ENCODE assay signal across 21 cellular contexts in genomic region chr22:23268139-23268712, GRCh38.
DNase-seq lines count a peak whose midpoint lies in the region; ATAC-seq, FAIRE-seq and TF ChIP-seq lines count a peak whose summit lies in the region.
"Had no signal": no experiment of that assay in that cellular context is flagged by ENCODE, and none has a peak within 500 bp of the region (broad histone marks: within the 10 kb centered on the region; RNA-seq: fewer than 3 reads in every experiment).

No MANE protein-coding gene starts in this region.

- H3K4me1 ChIP-seq in GM12878 (ENCODE audit: control insufficient read depth, insufficient read depth, low read length) (peaks cover 33% of the 10 kb centered on the region), mammary epithelial cell (ENCODE audit: insufficient read depth, low read length) (peaks cover 3% of the 10 kb centered on the region)

- in situ Hi-C loops in GM12878 (cut with MboI) (no loop called here), mammary epithelial cell (cut with MboI; ENCODE audit: low sequenced_read_pairs in 2 of 2) (no loop called here)

- TF ChIP-seq EP300 in GM12878 (IDR thresholded peaks at IDR 0.05; ENCODE audit: borderline replicate concordance in 1 of 2, control insufficient read depth in 1 of 2, low read depth in 2 of 2, low read length in 2 of 2) = no peak

- dilution Hi-C loops in mammary epithelial cell (cut with HindIII; ENCODE audit: low sequenced_read_pairs) = no loop called here

- RAD21 ChIA-PET in GM12878 (lab: Charles Lee; ENCODE audit: unreplicated experiment) = no interaction called here

- FAIRE-seq in GM12878 (lab: Jason Lieb, UNC) = no peak

- no peaks in the 10 kb centered on the region for H3K9me3 ChIP-seq in GM12878 (replicated peaks; ENCODE audit: control insufficient read depth, insufficient read depth, low read length)
- H3K9me3 ChIP-seq in mammary epithelial cell (replicated peaks; ENCODE audit: insufficient read depth, low read length) = no peaks in the 10 kb centered on the region
- H3K9me3 ChIP-seq: mucosa of descending colon, spleen, tibial artery had no signal

- BruUV-seq in GM12878 (replicated peaks; lab: Mats Ljungman, UMichigan) = no TSS peak
- no TSS peak for BruUV-seq in mammary epithelial cell (replicated peaks; lab: Mats Ljungman, UMichigan)

- H3K36me3 ChIP-seq in GM12878 (ENCODE audit: control insufficient read depth in 2 of 2, insufficient read depth in 2 of 2, low read length in 1 of 2) = peaks cover 6 to 31% of the 10 kb centered on the region in 2 experiments; a peak in 3 of 4 replicates
- H3K36me3 ChIP-seq in mammary epithelial cell (ENCODE audit: insufficient read depth, low read length) = peaks cover 8% of the 10 kb centered on the region

- H3K4me3 ChIP-seq in GM12878 (no peak overlapping the region), mammary epithelial cell (replicated peaks in 1 of 3; ENCODE audit: insufficient read depth in 1 of 3, low read depth in 2 of 3, low read length in 3 of 3) (no peak overlapping the region)
- H3K4me3 ChIP-seq: mucosa of descending colon, spleen, tibial artery had no signal

- POLR2A ChIA-PET in GM12878 (lab: Charles Lee) = no interaction called here

- CTCF ChIA-PET in GM12878 (lab: Yijun Ruan, JAX) = interaction anchor here (1.7 kb wide), 1 partner anchor 14 kb away, joined by 4 read pairs; no protein-coding TSS in a partner anchor
- CTCF ChIA-PET in mammary epithelial cell (lab: Charles Lee; ENCODE audit: low non-redundant PET) = no interaction called here

- ATAC-seq in GM12878 = no peak
- no peak for ATAC-seq in GM18907 (IDR thresholded peaks at IDR 0.05; ENCODE audit: unreplicated experiment)
- ATAC-seq: mucosa of descending colon; SK-N-SH treated with all-trans-retinoic acid at 6 μM for 48 hours; stimulated activated naive CD8-positive, alpha-beta T cell treated with anti-CD3 and anti-CD28 coated beads, Interleukin-15, Interleukin-2, amounts not matched to agents 100 U/mL and 50 U/mL, for 24 hours had no signal

- SMC1A ChIA-PET in GM12878 (lab: Charles Lee; ENCODE audit: uncharacterized antibody, unreplicated experiment) = no interaction called here

- DNase-seq in DMS79 (lab: John Stamatoyannopoulos, UW) (peak; percentile 29), NAMALWA (ENCODE audit: low spot score) (peak; percentile 67), GM12878 (ENCODE audit: low read depth, low spot score) (no peak), middle frontal gyrus (ENCODE audit: extremely low spot score, low spot score) (peak; percentile 22), mammary epithelial cell (no peak)
- no peak for DNase-seq in activated CD4-positive, alpha-beta T cell treated with anti-CD3 and anti-CD28 coated beads, Interleukin-2, amount 50 U/mL, for 48 hours
- DNase-seq: activated CD4-positive, CD25-positive, alpha-beta regulatory T cell; activated T-cell treated with anti-CD3 and anti-CD28 coated beads, Interleukin-2, amount 50 U/mL, for 48 hours; aorta; CD8-positive, alpha-beta memory T cell; H7; mucosa of descending colon; NCI-H1092; NCI-H2029; retina; spleen; stimulated activated CD4-positive, alpha-beta T cell treated with anti-CD3 and anti-CD28 coated beads, Interleukin-4, amount 100 ng/mL, for 24 hours; stimulated activated naive CD8-positive, alpha-beta T cell treated with anti-CD3 and anti-CD28 coated beads, Interleukin-15, Interleukin-2, amounts not matched to agents 100 U/mL and 50 U/mL, for 24 hours; tibial artery had no signal

- no peak overlapping the region for H3K4me2 ChIP-seq in GM12878 (ENCODE audit: control insufficient read depth, insufficient read depth)
- no peak overlapping the region for H3K4me2 ChIP-seq in mammary epithelial cell (ENCODE audit: insufficient read depth, low read depth, low read length)

- no peak for TF ChIP-seq RAD21 in GM12878 (IDR thresholded peaks at IDR 0.05; ENCODE audit: insufficient read depth, low read depth, low read length)

- H3K9ac ChIP-seq in GM12878 (ENCODE audit: control insufficient read depth, insufficient read depth, low read length) (no peak overlapping the region), mammary epithelial cell (ENCODE audit: insufficient read depth, low read length) (no peak overlapping the region)

- TF ChIP-seq CTCF in GM12878 (IDR thresholded peaks at IDR 0.05 in 2 of 3, conservative IDR thresholded peaks at IDR 0.05 in 1 of 3; ENCODE audit: control insufficient read depth in 2 of 3, extremely low read depth in 1 of 3, insufficient read depth in 1 of 3, low read depth in 3 of 3, low read length in 3 of 3) (no peak), mammary epithelial cell (conservative IDR thresholded peaks at IDR 0.05 in 1 of 2, IDR thresholded peaks at IDR 0.05 in 1 of 2; ENCODE audit: extremely low read depth in 1 of 2, insufficient read depth in 1 of 2, low read depth in 1 of 2, low read length in 2 of 2) (no peak)

- intact Hi-C loops in GM12878 (cut with micrococcal nuclease; ENCODE audit: unreplicated experiment) (no loop called here), mammary epithelial cell (cut with micrococcal nuclease) (no loop called here)

- no peaks in the 10 kb centered on the region for H3K79me2 ChIP-seq in GM12878 (ENCODE audit: control insufficient read depth, insufficient read depth, low read length)
- H3K79me2 ChIP-seq in mammary epithelial cell (ENCODE audit: insufficient read depth, low read length) = peaks cover 3% of the 10 kb centered on the region

- H3K27ac ChIP-seq in GM12878 (ENCODE audit: control insufficient read depth, insufficient read depth) (no peak overlapping the region), mammary epithelial cell (ENCODE audit: insufficient read depth, low read depth, low read length) (no peak overlapping the region)
- H3K27ac ChIP-seq: tibial artery had no signal

- H4K20me1 ChIP-seq in GM12878 (ENCODE audit: control insufficient read depth, insufficient read depth) (no peaks in the 10 kb centered on the region), mammary epithelial cell (ENCODE audit: insufficient read depth, low read length) (no peaks in the 10 kb centered on the region)

- TF ChIP-seq POLR2A in GM12878 (IDR thresholded peaks at IDR 0.05; ENCODE audit: low read depth, low read length) = peak; percentile 9; the same call in 1 of the 2 replicates

- H2AFZ ChIP-seq in GM12878 (ENCODE audit: control insufficient read depth, low read depth, low read length) (no peak overlapping the region), mammary epithelial cell (ENCODE audit: low read depth, low read length) (no peak overlapping the region)

- 52% methylated on average over 22 of the region's 22 CpGs for WGBS in GM12878 (ENCODE audit: insufficient coverage, insufficient replicate concordance, low lambda C conversion rate, missing lambda C conversion rate)
- 84% methylated on average over 19 of the region's 22 CpGs for WGBS in mammary epithelial cell (ENCODE audit: low coverage, missing lambda C conversion rate)

- H3K27me3 ChIP-seq in GM12878 (replicated peaks in 1 of 2; ENCODE audit: control insufficient read depth in 2 of 2, insufficient read depth in 2 of 2, low read length in 1 of 2) (no peaks in the 10 kb centered on the region), mammary epithelial cell (ENCODE audit: insufficient read depth, low read length) (no peaks in the 10 kb centered on the region)
- H3K27me3 ChIP-seq: spleen, tibial artery had no signal

TF ChIP-seq in GM12878, 131 proteins besides CTCF, POLR2A, EP300 and RAD21:
- TF ChIP-seq ZZZ3 (IDR thresholded peaks at IDR 0.05; ENCODE audit: control insufficient read depth, insufficient read length, low read depth) (no peak), GATAD2B (conservative IDR thresholded peaks at IDR 0.05; ENCODE audit: low read depth) (no peak), USF2 (IDR thresholded peaks at IDR 0.05; ENCODE audit: borderline replicate concordance, low read depth, low read length) (no peak), MLLT1 (IDR thresholded peaks at IDR 0.05) (no peak), HDAC2 (IDR thresholded peaks at IDR 0.05) (no peak), NR2F1 (conservative IDR thresholded peaks at IDR 0.05) (no peak), BCL11A (IDR thresholded peaks at IDR 0.05; ENCODE audit: low read depth, low read length) (no peak), ZNF622 (IDR thresholded peaks at IDR 0.05) (no peak)
TF ChIP-seq in GM12878: peak in this region for 0.

Comparison
In these comparisons a context has a peak if more than half of its experiments do, and no peak if none do; other contexts are left out.
1. DNase-seq: peak in DMS79 (single experiment), NAMALWA (single experiment) and middle frontal gyrus (single experiment); none in GM12878 (single experiment), activated CD4-positive, alpha-beta T cell treated with anti-CD3 and anti-CD28 coated beads, Interleukin-2, amount 50 U/mL, for 48 hours (0 of 2) and mammary epithelial cell (single experiment).